1 cellular context compared by ENCODE assay signal in the genomic region with DNA sequence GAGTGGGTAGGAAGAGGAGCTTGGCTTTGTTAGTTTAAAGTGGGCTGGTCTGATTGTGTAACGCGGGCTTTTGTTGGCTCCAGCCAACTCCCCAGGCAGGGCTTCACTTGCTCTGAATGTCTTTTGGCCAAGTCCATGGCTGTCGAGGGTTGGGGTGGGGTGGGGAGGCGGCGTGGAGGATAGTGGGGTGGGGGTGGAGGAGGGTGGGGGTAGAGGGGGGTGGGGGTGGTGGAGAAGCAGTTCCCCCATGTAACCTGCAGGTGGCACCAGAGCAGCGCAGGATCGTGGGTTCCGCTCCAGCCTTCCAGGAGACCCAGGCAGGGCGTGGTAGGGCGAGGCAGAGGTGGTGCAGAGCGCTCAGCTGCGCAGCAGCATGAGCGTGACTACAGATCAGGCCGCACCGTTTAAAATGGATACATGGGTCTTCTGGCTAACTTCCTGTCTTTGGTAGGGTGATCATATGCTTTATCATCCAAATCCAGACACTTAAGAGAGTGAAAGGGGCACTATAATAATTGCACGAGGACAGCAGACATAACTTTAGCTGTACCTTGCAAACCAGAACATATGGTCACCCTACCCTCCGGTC.
TF ChIP-seq lines count a peak whose summit lies in the region.

No MANE protein-coding gene starts in this region.

TF ChIP-seq in IMR-90, 13 proteins besides CTCF, POLR2A, EP300 and RAD21:
- TF ChIP-seq SMC3 (IDR thresholded peaks at IDR 0.05; ENCODE audit: low read depth, low read length) (peak; percentile 39), MXI1 (IDR thresholded peaks at IDR 0.05; ENCODE audit: borderline replicate concordance, low read depth, low read length) (no peak), CEBPB (IDR thresholded peaks at IDR 0.05; ENCODE audit: low read depth, low read length) (peak; percentile 59), MAZ (IDR thresholded peaks at IDR 0.05; ENCODE audit: borderline replicate concordance, low read depth, low read length) (peak; percentile 81; the same call in 1 of the 2 replicates), CHD1 (IDR thresholded peaks at IDR 0.05; ENCODE audit: low read depth, low read length) (no peak)
